In genomic region chr2:120205901-120206581, GRCh38 we compare ENCODE assay signal across 8 cellular contexts. TPM values are rescaled to one million over a fixed set of nuclear protein-coding genes. Genes with fewer than 3 reads are reported as not detected.
DNase-seq lines count a peak whose midpoint lies in the region; TF ChIP-seq lines count a peak whose summit lies in the region.

No MANE protein-coding gene starts in this region.

- WGBS in mesenchymal stem cell: 52% methylated on average over 9 of the region's 9 CpGs

- H3K4ac ChIP-seq in mesenchymal stem cell (ENCODE audit: low read depth in 1 of 2, low read length in 2 of 2): no peak overlapping the region

- no peaks in the 10 kb centered on the region for H3K9me3 ChIP-seq in ascending aorta
- H3K9me3 ChIP-seq in neutrophil: no peaks in the 10 kb centered on the region
- H3K9me3 ChIP-seq in effector memory CD4-positive, alpha-beta T cell (ENCODE audit: control insufficient read depth, low read length): no peaks in the 10 kb centered on the region
- no peaks in the 10 kb centered on the region for H3K9me3 ChIP-seq in mesenchymal stem cell (ENCODE audit: control insufficient read depth, low read length)

- H3K18ac ChIP-seq in mesenchymal stem cell (ENCODE audit: low read depth in 1 of 2, low read length in 2 of 2): peak overlapping the region in 1 of 2 experiments; percentile 0

- TF ChIP-seq CTCF in GM12864 (IDR thresholded peaks at IDR 0.05; ENCODE audit: low read depth, low read length, missing control alignments) (peak; percentile 76), ascending aorta (IDR thresholded peaks at IDR 0.05) (peak in 2 of 3 experiments; percentile 13 to 36), neutrophil (IDR thresholded peaks at IDR 0.05) (no peak)

- H3K14ac ChIP-seq in mesenchymal stem cell (ENCODE audit: low read length in 2 of 2): no peak overlapping the region

- H3K4me3 ChIP-seq in GM12864 (ENCODE audit: low read depth, low read length): no peak overlapping the region
- no peak overlapping the region for H3K4me3 ChIP-seq in ascending aorta
- no peak overlapping the region for H3K4me3 ChIP-seq in neutrophil (ENCODE audit: low read depth in 1 of 2, low read length in 1 of 2)
- no peak overlapping the region for H3K4me3 ChIP-seq in effector memory CD4-positive, alpha-beta T cell (ENCODE audit: insufficient read depth, low read depth, low read length, poor library complexity, severe bottlenecking)
- H3K4me3 ChIP-seq in mesenchymal stem cell (ENCODE audit: insufficient read depth in 1 of 2, low read depth in 1 of 2, low read length in 2 of 2): no peak overlapping the region

- no peaks in the 10 kb centered on the region for H3K36me3 ChIP-seq in ascending aorta
- no peaks in the 10 kb centered on the region for H3K36me3 ChIP-seq in neutrophil
- no peaks in the 10 kb centered on the region for H3K36me3 ChIP-seq in effector memory CD4-positive, alpha-beta T cell (ENCODE audit: control insufficient read depth, insufficient read depth, low read length)
- H3K36me3 ChIP-seq in mesenchymal stem cell (ENCODE audit: control insufficient read depth in 1 of 2, insufficient read depth in 2 of 2, low read depth in 1 of 2, low read length in 2 of 2): no peaks in the 10 kb centered on the region

- H2AFZ ChIP-seq in mesenchymal stem cell (ENCODE audit: low read depth, low read length): no peak overlapping the region

- H4K91ac ChIP-seq in mesenchymal stem cell (ENCODE audit: low read length): no peak overlapping the region

- no peak overlapping the region for H3K9ac ChIP-seq in mesenchymal stem cell (ENCODE audit: low read length)

- no peak overlapping the region for H2BK15ac ChIP-seq in mesenchymal stem cell (ENCODE audit: low read depth, poor library complexity, severe bottlenecking)

- no peak overlapping the region for H2BK5ac ChIP-seq in mesenchymal stem cell (ENCODE audit: low read depth, low read length, poor library complexity, severe bottlenecking)

- no peak overlapping the region for H2BK120ac ChIP-seq in mesenchymal stem cell (ENCODE audit: low read depth, low read length)

- H3K27me3 ChIP-seq in ascending aorta (no peaks in the 10 kb centered on the region), neutrophil (no peaks in the 10 kb centered on the region), mesenchymal stem cell (ENCODE audit: control insufficient read depth in 1 of 2, insufficient read depth in 1 of 2, low read length in 2 of 2) (peaks cover 0 to 10% of the 10 kb centered on the region in 2 experiments)
- no peaks in the 10 kb centered on the region for H3K27me3 ChIP-seq in effector memory CD4-positive, alpha-beta T cell (replicated peaks; ENCODE audit: control insufficient read depth, insufficient read depth, low read length, poor library complexity, severe bottlenecking)

- H3K79me1 ChIP-seq in mesenchymal stem cell (replicated peaks; ENCODE audit: low read length, poor library complexity, severe bottlenecking): peaks cover 3% of the 10 kb centered on the region

- H3K27ac ChIP-seq in ascending aorta (no peak overlapping the region), neutrophil (peak overlapping the region; percentile 45), mesenchymal stem cell (ENCODE audit: low read length, poor library complexity, severe bottlenecking) (no peak overlapping the region)
- H3K27ac ChIP-seq in effector memory CD4-positive, alpha-beta T cell (ENCODE audit: insufficient read depth, low read length, poor library complexity, severe bottlenecking): no peak overlapping the region

- DNase-seq in GM12864 (ENCODE audit: low read depth) (no peak), NAMALWA (ENCODE audit: low spot score) (peak; percentile 54), ascending aorta (ENCODE audit: low spot score in 2 of 2) (no peak), NOMO-1 treated with DMSO at 0.1 percent for 48 hours (lab: John Stamatoyannopoulos, UW; ENCODE audit: unreplicated experiment) (no peak), mesenchymal stem cell (no peak), C1 segment of cervical spinal cord (lab: John Stamatoyannopoulos, UW) (no peak)
- DNase-seq in effector memory CD4-positive, alpha-beta T cell: no peak

- no peak overlapping the region for H3K23ac ChIP-seq in mesenchymal stem cell (ENCODE audit: low read length in 2 of 2)

- intact Hi-C loops in ascending aorta (cut with DNase I): no loop called here

- no peak overlapping the region for H4K8ac ChIP-seq in mesenchymal stem cell (ENCODE audit: low read length)

- H3K4me2 ChIP-seq in mesenchymal stem cell (ENCODE audit: low read length, poor library complexity, severe bottlenecking): no peak overlapping the region

- H2BK12ac ChIP-seq in mesenchymal stem cell (ENCODE audit: low read length in 2 of 2): no peak overlapping the region

- H3K4me1 ChIP-seq in ascending aorta (no peaks in the 10 kb centered on the region), neutrophil (ENCODE audit: control insufficient read depth in 1 of 2, insufficient read depth in 1 of 2, low read depth in 1 of 2, low read length in 1 of 2) (peaks cover 0 to 78% of the 10 kb centered on the region in 2 experiments), mesenchymal stem cell (ENCODE audit: control insufficient read depth, insufficient read depth, low read depth, low read length) (peaks cover 3% of the 10 kb centered on the region)
- peaks cover 11% of the 10 kb centered on the region for H3K4me1 ChIP-seq in effector memory CD4-positive, alpha-beta T cell (ENCODE audit: control insufficient read depth, insufficient read depth, low read length, poor library complexity, severe bottlenecking)

- no peak overlapping the region for H2AK5ac ChIP-seq in mesenchymal stem cell (ENCODE audit: low read length, severe bottlenecking)

RNA-seq across cellular contexts. Expression of gene TMEM185B, which starts 17.2 kb away (rescaled TPM):
- 31.8 TPM for total RNA-seq in ascending aorta
- 24.4 TPM for polyA plus RNA-seq in mesenchymal stem cell (2013, experiment 1 of 2)
- 24.2 TPM for polyA plus RNA-seq in mesenchymal stem cell (2013, experiment 2 of 2)

RNA-seq across cellular contexts. Expression of gene RALB, which starts 46.6 kb away (rescaled TPM):
- 21.7 TPM for total RNA-seq in ascending aorta
- polyA plus RNA-seq in mesenchymal stem cell (2013, experiment 1 of 2): 50.6 TPM
- 51.3 TPM for polyA plus RNA-seq in mesenchymal stem cell (2013, experiment 2 of 2)
